ENCODE assay signal across 8 cellular contexts in genomic region chr6:70668499-70668812, GRCh38. TPM values are rescaled to one million over a fixed set of nuclear protein-coding genes. Genes with fewer than 3 reads are reported as not detected.
DNase-seq lines count a peak whose midpoint lies in the region; ATAC-seq, FAIRE-seq and TF ChIP-seq lines count a peak whose summit lies in the region.

No MANE protein-coding gene starts in this region.

- BruUV-seq in HepG2 (replicated peaks; lab: Mats Ljungman, UMichigan): no TSS peak

- 0% methylated on average over 8 of the region's 8 CpGs for WGBS in HepG2 (ENCODE audit: low lambda C conversion rate)
- WGBS in thymus: 3% methylated on average over 8 of the region's 8 CpGs

- peak overlapping the region; percentile 78 for H3K27ac Mint-ChIP-seq in activated T-cell treated with anti-CD3 and anti-CD28 coated beads, Interleukin-2, amount 50 U/mL, for 24 hours

- H3K4me2 ChIP-seq in Karpas-422 (ENCODE audit: low read depth, low read length, poor library complexity, severe bottlenecking): peak overlapping the region; percentile 77
- peak overlapping the region; percentile 87 for H3K4me2 ChIP-seq in HepG2 (ENCODE audit: low read depth, low read length)

- peaks cover 2% of the 10 kb centered on the region for H3K36me3 Mint-ChIP-seq in activated T-cell treated with anti-CD3 and anti-CD28 coated beads, Interleukin-2, amount 50 U/mL, for 24 hours (ENCODE audit: low read depth)

- FAIRE-seq in HepG2 (lab: Jason Lieb, UNC): no peak

- POLR2A ChIA-PET in HepG2 (lab: Yijun Ruan, JAX): interaction anchor here (1.3 to 3.6 kb wide), 4 partner anchors 13 to 270 kb away, joined by 3 to 13 read pairs (median 4); partner anchors contain the start of genes FAM135A and SDHAF4

- TF ChIP-seq POLR2A in HepG2 (IDR thresholded peaks at IDR 0.05; ENCODE audit: insufficient read depth in 1 of 2, low read depth in 2 of 2, low read length in 2 of 2): no peak

- in situ Hi-C loops in astrocyte of the cerebellum (cut with HindIII; ENCODE audit: low sequenced_read_pairs) (no loop called here), HepG2 (cut with HindIII; ENCODE audit: extremely low pct_ligation_motif_present, low pct_unique_long_range_greater_than_20kb) (no loop called here), KBM-7 (cut with MboI; ENCODE audit: low pct_unique_long_range_greater_than_20kb, low sequenced_read_pairs) (no loop called here)

- DNase-seq in activated T-cell treated with anti-CD3 and anti-CD28 coated beads, Interleukin-2, amount 50 U/mL, for 24 hours: no peak
- DNase-seq in activated T-cell treated with anti-CD3 and anti-CD28 coated beads, Interleukin-2, amount 50 U/mL, for 48 hours: no peak
- DNase-seq in Karpas-422: no peak
- DNase-seq in astrocyte of the cerebellum (ENCODE audit: low read depth): no peak
- DNase-seq in HepG2 (ENCODE audit: low spot score): no peak
- no peak for DNase-seq in KBM-7
- no peak for DNase-seq in MV-4-11 (lab: John Stamatoyannopoulos, UW)

- peak overlapping the region; percentile 89 for H3K4me3 ChIP-seq in Karpas-422 (ENCODE audit: low read length)
- H3K4me3 ChIP-seq in astrocyte of the cerebellum (ENCODE audit: low read depth, low read length): peak overlapping the region; percentile 57
- H3K4me3 ChIP-seq in HepG2 (replicated peaks in 1 of 3; ENCODE audit: insufficient read depth in 1 of 3, low read depth in 2 of 3, low read length in 3 of 3): peak overlapping the region; percentile 82 to 99 (median 83)
- H3K4me3 ChIP-seq in thymus (ENCODE audit: low read length): peak overlapping the region; percentile 87

- TF ChIP-seq EP300 in HepG2 (IDR thresholded peaks at IDR 0.05; ENCODE audit: low read depth in 2 of 2, low read length in 2 of 2) (no peak), HepG2 (CRISPR knock-in tag; IDR thresholded peaks at IDR 0.05; ENCODE audit: borderline replicate concordance) (no peak)

- ATAC-seq in HepG2: peak; percentile 77

- H3K9me3 Mint-ChIP-seq in activated T-cell treated with anti-CD3 and anti-CD28 coated beads, Interleukin-2, amount 50 U/mL, for 24 hours: no peaks in the 10 kb centered on the region

- CTCF ChIA-PET in HepG2 (lab: Yijun Ruan, JAX; ENCODE audit: low intra/inter-chr PET ratio, low total read pairs): no interaction called here

- H3K27me3 Mint-ChIP-seq in activated T-cell treated with anti-CD3 and anti-CD28 coated beads, Interleukin-2, amount 50 U/mL, for 24 hours: no peaks in the 10 kb centered on the region

- intact Hi-C loops in HepG2 (cut with micrococcal nuclease; ENCODE audit: unreplicated experiment): loop anchor here (2.0 to 5.0 kb wide), 2 partner anchors 18 to 101 kb away; partner anchors contain the start of gene SDHAF4

- H3K9ac ChIP-seq in Karpas-422 (ENCODE audit: low read length): peak overlapping the region; percentile 87
- H3K9ac ChIP-seq in HepG2 (ENCODE audit: insufficient read depth, low read depth, low read length): peak overlapping the region; percentile 84

- H3K27me3 ChIP-seq in Karpas-422 (ENCODE audit: low read length) (no peaks in the 10 kb centered on the region), HepG2 (ENCODE audit: control insufficient read depth in 1 of 2, insufficient read depth in 2 of 2, low read length in 2 of 2) (no peaks in the 10 kb centered on the region), thymus (ENCODE audit: control insufficient read depth, insufficient read depth) (no peaks in the 10 kb centered on the region)

- H3K9me3 ChIP-seq in Karpas-422 (ENCODE audit: low read length): no peaks in the 10 kb centered on the region
- H3K9me3 ChIP-seq in HepG2 (ENCODE audit: low read length): no peaks in the 10 kb centered on the region
- H3K9me3 ChIP-seq in thymus (ENCODE audit: control insufficient read depth): no peaks in the 10 kb centered on the region

- H3K9me2 ChIP-seq in Karpas-422 (replicated peaks; ENCODE audit: insufficient read depth, low read length): no peaks in the 10 kb centered on the region

- peaks cover 61% of the 10 kb centered on the region for H3K4me1 Mint-ChIP-seq in activated T-cell treated with anti-CD3 and anti-CD28 coated beads, Interleukin-2, amount 50 U/mL, for 24 hours (ENCODE audit: low read depth)

- 0 out of 2 replicates have a peak overlapping the region, but pooled peaks have one; percentile 97 for H2AFZ ChIP-seq in Karpas-422 (ENCODE audit: low read length)
- H2AFZ ChIP-seq in HepG2 (ENCODE audit: low read length): no peak overlapping the region

- H4K20me1 ChIP-seq in Karpas-422 (ENCODE audit: insufficient read depth, low read depth, low read length) (peaks cover 35% of the 10 kb centered on the region), HepG2 (ENCODE audit: insufficient read depth, low read length) (peaks cover 4% of the 10 kb centered on the region; the same call in 1 of the 2 replicates)

- H3K4me3 Mint-ChIP-seq in activated T-cell treated with anti-CD3 and anti-CD28 coated beads, Interleukin-2, amount 50 U/mL, for 24 hours: peak overlapping the region; percentile 85

- TF ChIP-seq RAD21 in HepG2 (CRISPR knock-in tag; IDR thresholded peaks at IDR 0.05): no peak

- peaks cover 18% of the 10 kb centered on the region for H3K79me2 ChIP-seq in Karpas-422 (ENCODE audit: low read length)
- H3K79me2 ChIP-seq in HepG2 (ENCODE audit: insufficient read depth, low read length): peaks cover 42% of the 10 kb centered on the region

- H3K4me1 ChIP-seq in Karpas-422 (ENCODE audit: low read length) (peaks cover 20% of the 10 kb centered on the region), HepG2 (ENCODE audit: insufficient read depth, low read length) (peaks cover 51% of the 10 kb centered on the region), thymus (ENCODE audit: control insufficient read depth, insufficient read depth, low read length) (peaks cover 8% of the 10 kb centered on the region)

- TF ChIP-seq CTCF in astrocyte of the cerebellum (IDR thresholded peaks at IDR 0.05; ENCODE audit: low read depth, low read length, missing control alignments): no peak
- TF ChIP-seq CTCF in HepG2 (CRISPR knock-in tag; IDR thresholded peaks at IDR 0.05): no peak

- H3K36me3 ChIP-seq in Karpas-422 (ENCODE audit: insufficient read depth, low read length) (no peaks in the 10 kb centered on the region), HepG2 (replicated peaks in 1 of 2; ENCODE audit: control insufficient read depth in 1 of 2, insufficient read depth in 2 of 2, low read length in 2 of 2) (no peaks in the 10 kb centered on the region), thymus (ENCODE audit: control insufficient read depth, insufficient read depth) (no peaks in the 10 kb centered on the region)

- H3K27ac ChIP-seq in Karpas-422 (ENCODE audit: low read length): no peak overlapping the region
- peak overlapping the region; percentile 87 for H3K27ac ChIP-seq in HepG2 (ENCODE audit: extremely low read length, insufficient read depth, low read length)
- H3K27ac ChIP-seq in thymus (ENCODE audit: low read depth): peak overlapping the region; percentile 94

TF ChIP-seq in HepG2, 621 proteins besides CTCF, POLR2A, EP300 and RAD21:
- TF ChIP-seq IKZF4 (CRISPR knock-in tag; IDR thresholded peaks at IDR 0.05; ENCODE audit: borderline replicate concordance, low read depth, not compliant biosample characterization): no peak
- 0 out of 2 replicates have a peak, but pooled peaks have one; percentile 9 for TF ChIP-seq ZNF878 (CRISPR knock-in tag; IDR thresholded peaks at IDR 0.05)
- TF ChIP-seq ETV5 (CRISPR knock-in tag; IDR thresholded peaks at IDR 0.05; ENCODE audit: borderline replicate concordance): no peak
- peak; percentile 90 for TF ChIP-seq ZNF329 (CRISPR knock-in tag; IDR thresholded peaks at IDR 0.05; ENCODE audit: low read depth)
- no peak for TF ChIP-seq PAWR (CRISPR knock-in tag; IDR thresholded peaks at IDR 0.05; ENCODE audit: borderline replicate concordance)
- peak; percentile 59 for TF ChIP-seq ZEB1 (IDR thresholded peaks at IDR 0.05; ENCODE audit: insufficient replicate concordance, low read depth)
- TF ChIP-seq, protein P1, sequence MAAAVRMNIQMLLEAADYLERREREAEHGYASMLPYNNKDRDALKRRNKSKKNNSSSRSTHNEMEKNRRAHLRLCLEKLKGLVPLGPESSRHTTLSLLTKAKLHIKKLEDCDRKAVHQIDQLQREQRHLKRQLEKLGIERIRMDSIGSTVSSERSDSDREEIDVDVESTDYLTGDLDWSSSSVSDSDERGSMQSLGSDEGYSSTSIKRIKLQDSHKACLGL (CRISPR knock-in tag; IDR thresholded peaks at IDR 0.05): no peak
- TF ChIP-seq KLF12 (CRISPR knock-in tag; IDR thresholded peaks at IDR 0.05; ENCODE audit: borderline replicate concordance): 0 out of 2 replicates have a peak, but pooled peaks have one; percentile 5

RNA-seq across cellular contexts. Expression of gene SMAP1, which starts 0.8 kb away (rescaled TPM):
- total RNA-seq in Karpas-422 (2014; rRNA removed; shearing (Covaris generic); ENCODE audit: low replicate concordance): 17.6 and 17.7 TPM in 2 replicates
- 13.4 and 16.1 TPM in 2 replicates for total RNA-seq in HepG2 (2016; rRNA removed; fragmentation: Illumina TruSeq; extraction: Trizol)
- total RNA-seq in HepG2 (2016; cell fraction: cytosol; rRNA removed; fragmentation: Illumina TruSeq; extraction: Trizol; ENCODE audit: low read depth): 6.8 and 7.7 TPM in 2 replicates
- total RNA-seq in HepG2 (2016; cell fraction: insoluble cytoplasmic fraction; rRNA removed; fragmentation: Illumina TruSeq; extraction: Trizol): 13.2 and 17.1 TPM in 2 replicates
- 12.9 and 15.6 TPM in 2 replicates for total RNA-seq in HepG2 (2016; cell fraction: membrane; rRNA removed; fragmentation: Illumina TruSeq; extraction: Trizol)
- total RNA-seq in HepG2 (2016; cell fraction: nucleus; rRNA removed; fragmentation: Illumina TruSeq; extraction: Trizol): 15.7 and 16.0 TPM in 2 replicates
- polyA plus RNA-seq in HepG2 (2011; rRNA removed) (15.4 and 17.8 TPM in 2 replicates), thymus (27.4 TPM)
- polyA plus RNA-seq in HepG2 (2011; cell fraction: cytosol; rRNA removed): 13.8 and 13.9 TPM in 2 replicates
- 8.5 and 9.7 TPM in 2 replicates for polyA plus RNA-seq in HepG2 (2011; cell fraction: nucleus; rRNA removed)
- 18.5 and 22.2 TPM in 2 replicates for polyA plus RNA-seq in HepG2 (2012)
- 8.6 and 8.9 TPM in 2 replicates for polyA plus RNA-seq in HepG2 (2016; cell fraction: cytosol; fragmentation: Illumina TruSeq; extraction: Trizol; ENCODE audit: low read depth)
- 24.3 and 27.8 TPM in 2 replicates for polyA plus RNA-seq in HepG2 (2016; cell fraction: insoluble cytoplasmic fraction; fragmentation: Illumina TruSeq; extraction: Trizol; ENCODE audit: low read depth)
- polyA plus RNA-seq in HepG2 (2016; cell fraction: membrane; fragmentation: Illumina TruSeq; extraction: Trizol; ENCODE audit: low read depth): 14.3 and 16.6 TPM in 2 replicates
- 14.1 and 16.2 TPM in 2 replicates for polyA plus RNA-seq in HepG2 (2016; cell fraction: nucleus; fragmentation: Illumina TruSeq; extraction: Trizol; ENCODE audit: insufficient read depth, low read depth)
- polyA minus RNA-seq in HepG2 (2011; rRNA and poly(A)+ RNA removed; ENCODE audit: low replicate concordance): 19.2 and 21.6 TPM in 2 replicates
- polyA minus RNA-seq in HepG2 (2011; cell fraction: cytosol; rRNA and poly(A)+ RNA removed): 14.9 and 16.2 TPM in 2 replicates
- polyA minus RNA-seq in HepG2 (2011; cell fraction: nucleus; rRNA and poly(A)+ RNA removed): 22.8 and 24.1 TPM in 2 replicates
